21 cellular contexts compared by ENCODE assay signal in the genomic region with DNA sequence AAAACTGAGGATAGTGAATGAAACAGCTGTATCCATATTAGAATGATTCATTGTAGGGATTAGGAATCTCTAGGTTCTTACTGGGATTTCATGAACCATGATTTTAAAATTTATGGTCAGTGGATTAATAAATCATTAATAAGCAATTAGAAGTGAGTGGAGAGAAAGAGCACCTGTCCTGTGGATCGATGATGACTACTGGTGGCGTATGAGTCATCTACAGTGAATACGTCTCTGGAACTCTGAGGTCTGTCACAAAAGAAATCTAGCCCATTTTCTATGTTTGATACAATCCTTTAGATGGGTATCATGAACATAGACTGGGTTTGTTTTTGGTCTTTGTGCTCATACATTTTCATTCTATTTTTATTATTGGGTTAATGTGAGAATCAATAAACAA.
A peak's percentile ranks its signal among the peaks of the same experiment; 100 is the strongest.
DNase-seq lines count a peak whose midpoint lies in the region; ATAC-seq, FAIRE-seq and TF ChIP-seq lines count a peak whose summit lies in the region.
"Had no signal": no experiment of that assay in that cellular context is flagged by ENCODE, and none has a peak within 500 bp of the region (broad histone marks: within the 10 kb centered on the region; RNA-seq: fewer than 3 reads in every experiment).

No MANE protein-coding gene starts in this region.

- H3K27me3 Mint-ChIP-seq in Calu3 (ENCODE audit: unreplicated experiment) (no peaks in the 10 kb centered on the region), astrocyte (ENCODE audit: low read depth, unreplicated experiment) (no peaks in the 10 kb centered on the region), Caco-2 (ENCODE audit: insufficient read depth, unreplicated experiment) (no peaks in the 10 kb centered on the region)
- H3K27me3 Mint-ChIP-seq: IgD-negative memory B cell had no signal

- POLR2A ChIA-PET in HCT116 (lab: Charles Lee) (no interaction called here), Caco-2 (lab: Charles Lee) (no interaction called here)

- DNase-seq in Calu3 (peak; percentile 34), HCT116 (ENCODE audit: low read depth, low spot score) (no peak), astrocyte (ENCODE audit: low read depth) (no peak), smooth muscle cell (lab: John Stamatoyannopoulos, UW; ENCODE audit: unreplicated experiment) (no peak), ureter (ENCODE audit: low spot score) (no peak), Caco-2 (no peak), kidney glomerular epithelial cell (lab: John Stamatoyannopoulos, UW) (no peak)
- DNase-seq: ACHN; BE2C; C1 segment of cervical spinal cord; CD4-positive, CD25-positive, alpha-beta regulatory T cell; CD8-positive, alpha-beta memory T cell; COR-L47; DMS153; DMS79; GF-D8; HCEC 1CT; KBM-7 had no signal

- H3K27ac Mint-ChIP-seq in Calu3 (ENCODE audit: unreplicated experiment) (peak overlapping the region; percentile 84), astrocyte (ENCODE audit: unreplicated experiment) (peak overlapping the region; percentile 99), Caco-2 (ENCODE audit: unreplicated experiment) (no peak overlapping the region)
- H3K27ac Mint-ChIP-seq: CD4-positive, CD25-positive, alpha-beta regulatory T cell; CD8-positive, alpha-beta memory T cell; IgD-negative memory B cell had no signal

- H3K9me3 Mint-ChIP-seq in Calu3 (ENCODE audit: low read depth, unreplicated experiment) (no peaks in the 10 kb centered on the region), astrocyte (ENCODE audit: unreplicated experiment) (no peaks in the 10 kb centered on the region), Caco-2 (ENCODE audit: unreplicated experiment) (no peaks in the 10 kb centered on the region)
- H3K9me3 Mint-ChIP-seq: CD8-positive, alpha-beta memory T cell had no signal

- H4K20me1 ChIP-seq in HCT116 (ENCODE audit: insufficient read depth) (no peaks in the 10 kb centered on the region), astrocyte (ENCODE audit: insufficient read depth, low read length) (peaks cover 5% of the 10 kb centered on the region), smooth muscle cell (ENCODE audit: low read depth) (no peaks in the 10 kb centered on the region)

- no peak for ATAC-seq in HCT116
- ATAC-seq: HepG2 had no signal

- H3K79me2 ChIP-seq in HCT116 (ENCODE audit: insufficient read depth, low read length) (no peaks in the 10 kb centered on the region), astrocyte (ENCODE audit: insufficient read depth, low read length) (no peaks in the 10 kb centered on the region), smooth muscle cell (ENCODE audit: low read depth) (no peaks in the 10 kb centered on the region)

- H3K27me3 ChIP-seq in HCT116 (ENCODE audit: insufficient read depth, low read length), result no peaks in the 10 kb centered on the region
- no peaks in the 10 kb centered on the region for H3K27me3 ChIP-seq in astrocyte (ENCODE audit: insufficient read depth, low read length)
- no peaks in the 10 kb centered on the region for H3K27me3 ChIP-seq in smooth muscle cell (ENCODE audit: low read depth)
- no peaks in the 10 kb centered on the region for H3K27me3 ChIP-seq in Caco-2 (replicated peaks; ENCODE audit: control insufficient read depth, insufficient read depth, low read length)
- H3K27me3 ChIP-seq: BE2C had no signal

- H3K9me3 ChIP-seq in HCT116 (ENCODE audit: control insufficient read depth in 1 of 2, insufficient read depth in 1 of 2, low read depth in 1 of 2, low read length in 2 of 2), result no peaks in the 10 kb centered on the region
- no peaks in the 10 kb centered on the region for H3K9me3 ChIP-seq in astrocyte (ENCODE audit: insufficient read depth, low read depth, low read length)
- no peaks in the 10 kb centered on the region for H3K9me3 ChIP-seq in smooth muscle cell (replicated peaks; ENCODE audit: low read depth)
- no peaks in the 10 kb centered on the region for H3K9me3 ChIP-seq in Caco-2
- H3K9me3 ChIP-seq: BE2C had no signal

- H3K4me1 Mint-ChIP-seq in Calu3 (ENCODE audit: low read depth, unreplicated experiment) (peaks cover 46% of the 10 kb centered on the region), astrocyte (ENCODE audit: low read depth, unreplicated experiment) (peaks cover 48% of the 10 kb centered on the region), Caco-2 (ENCODE audit: low read depth, unreplicated experiment) (no peaks in the 10 kb centered on the region)
- H3K4me1 Mint-ChIP-seq: CD4-positive, CD25-positive, alpha-beta regulatory T cell; CD8-positive, alpha-beta memory T cell; IgD-negative memory B cell had no signal

- H3K27ac ChIP-seq in HCT116 (ENCODE audit: low read depth, low read length) (no peak overlapping the region), astrocyte (ENCODE audit: low read depth, low read length) (peak overlapping the region; percentile 78), smooth muscle cell (ENCODE audit: low read depth) (peak overlapping the region; percentile 98)

- H3K36me3 ChIP-seq in HCT116 (ENCODE audit: control insufficient read depth in 1 of 2, insufficient read depth in 2 of 2, low read length in 2 of 2) (no peaks in the 10 kb centered on the region), astrocyte (ENCODE audit: insufficient read depth, low read length) (peaks cover 19% of the 10 kb centered on the region), smooth muscle cell (ENCODE audit: low read depth) (no peaks in the 10 kb centered on the region), Caco-2 (ENCODE audit: control insufficient read depth, insufficient read depth, low read length) (no peaks in the 10 kb centered on the region)

- peaks cover 6% of the 10 kb centered on the region for H3K36me3 Mint-ChIP-seq in Calu3 (ENCODE audit: insufficient read depth, unreplicated experiment)
- H3K36me3 Mint-ChIP-seq in astrocyte (ENCODE audit: low read depth, unreplicated experiment), result no peaks in the 10 kb centered on the region
- H3K36me3 Mint-ChIP-seq in Caco-2 (ENCODE audit: insufficient read depth, unreplicated experiment), result no peaks in the 10 kb centered on the region
- H3K36me3 Mint-ChIP-seq: CD4-positive, CD25-positive, alpha-beta regulatory T cell; CD8-positive, alpha-beta memory T cell; IgD-negative memory B cell had no signal

- H3K4me2 ChIP-seq in HCT116 (ENCODE audit: low read length) (peak overlapping the region; percentile 72; the same call in 1 of the 2 replicates), astrocyte (ENCODE audit: low read length) (peak overlapping the region; percentile 10), smooth muscle cell (no peak overlapping the region)

- CTCF ChIA-PET in Calu3 (lab: Charles Lee), result no interaction called here
- CTCF ChIA-PET in HCT116 (lab: Charles Lee), result no interaction called here
- CTCF ChIA-PET in Caco-2 (lab: Charles Lee), result no interaction called here

- WGBS in smooth muscle cell (ENCODE audit: low lambda C conversion rate), result 93% methylated on average over 3 of the region's 3 CpGs

- TF ChIP-seq CTCF in Calu3 (IDR thresholded peaks at IDR 0.05; ENCODE audit: unreplicated experiment) (no peak), HCT116 (IDR thresholded peaks at IDR 0.05 in 2 of 3, conservative IDR thresholded peaks at IDR 0.05 in 1 of 3; ENCODE audit: borderline replicate concordance in 1 of 3, insufficient read depth in 1 of 3, low read depth in 2 of 3, low read length in 2 of 3) (no peak), astrocyte (IDR thresholded peaks at IDR 0.05; ENCODE audit: insufficient read depth, low read depth, low read length) (no peak), smooth muscle cell (IDR thresholded peaks at IDR 0.05; ENCODE audit: borderline replicate concordance, insufficient read depth, poor library complexity, severe bottlenecking) (no peak), Caco-2 (IDR thresholded peaks at IDR 0.05; ENCODE audit: insufficient read depth in 1 of 2, low read depth in 1 of 2, low read length in 1 of 2, severe bottlenecking in 1 of 2, unreplicated experiment in 1 of 2) (no peak)

- no peaks in the 10 kb centered on the region for H3F3A ChIP-seq in smooth muscle cell (ENCODE audit: low read depth)

- BruUV-seq in Calu3 (replicated peaks; lab: Mats Ljungman, UMichigan), result no TSS peak
- BruUV-seq in HCT116 (replicated peaks; lab: Mats Ljungman, UMichigan), result no TSS peak
- BruUV-seq in Caco-2 (replicated peaks; lab: Mats Ljungman, UMichigan), result no TSS peak

- H3K9ac ChIP-seq in HCT116 (ENCODE audit: low read length) (no peak overlapping the region), astrocyte (ENCODE audit: low read length) (no peak overlapping the region), smooth muscle cell (ENCODE audit: low read depth) (peak overlapping the region; percentile 12)

- TF ChIP-seq POLR2A in HCT116 (IDR thresholded peaks at IDR 0.05; ENCODE audit: borderline replicate concordance, extremely low read depth, insufficient read depth, insufficient read length), result no peak

- H3K4me3 ChIP-seq in HCT116 (replicated peaks in 1 of 2; ENCODE audit: low read depth in 1 of 2, low read length in 2 of 2) (no peak overlapping the region), astrocyte (ENCODE audit: insufficient read depth, low read depth, low read length) (no peak overlapping the region), smooth muscle cell (no peak overlapping the region), Caco-2 (ENCODE audit: low read depth, low read length) (no peak overlapping the region)

- H3K4me3 Mint-ChIP-seq in Calu3 (ENCODE audit: low read depth, unreplicated experiment), result no peak overlapping the region
- no peak overlapping the region for H3K4me3 Mint-ChIP-seq in astrocyte (ENCODE audit: unreplicated experiment)
- no peak overlapping the region for H3K4me3 Mint-ChIP-seq in Caco-2 (ENCODE audit: unreplicated experiment)
- H3K4me3 Mint-ChIP-seq: CD4-positive, CD25-positive, alpha-beta regulatory T cell; CD8-positive, alpha-beta memory T cell; IgD-negative memory B cell had no signal

- intact Hi-C loops in Calu3 (cut with micrococcal nuclease; ENCODE audit: unreplicated experiment), result loop anchor here (5.0 to 10.0 kb wide), 3 partner anchors 59 to 254 kb away; no protein-coding TSS in a partner anchor
- intact Hi-C loops in HCT116 (cut with micrococcal nuclease), result no loop called here
- intact Hi-C loops in Caco-2 (cut with micrococcal nuclease; ENCODE audit: unreplicated experiment), result no loop called here

- peaks cover 0 to 42% of the 10 kb centered on the region in 2 experiments; a peak in 2 of 4 replicates for H3K4me1 ChIP-seq in HCT116 (ENCODE audit: control insufficient read depth in 1 of 2, insufficient read depth in 2 of 2, low read length in 2 of 2)
- peaks cover 31% of the 10 kb centered on the region for H3K4me1 ChIP-seq in astrocyte (ENCODE audit: insufficient read depth, low read length)
- peaks cover 13% of the 10 kb centered on the region for H3K4me1 ChIP-seq in smooth muscle cell (ENCODE audit: low read depth)
- H3K4me1 ChIP-seq in Caco-2, result no peaks in the 10 kb centered on the region
- H3K4me1 ChIP-seq: BE2C had no signal

- RAD21 ChIA-PET in HCT116 (lab: Charles Lee; ENCODE audit: low non-redundant PET in 1 of 2, low total read pairs in 2 of 2, uncharacterized antibody in 2 of 2, unreplicated experiment in 2 of 2), result no interaction called here

- no peaks in the 10 kb centered on the region for H3K9me2 ChIP-seq in HCT116 (ENCODE audit: insufficient read depth)

- no peak for TF ChIP-seq RAD21 in HCT116 (IDR thresholded peaks at IDR 0.05; ENCODE audit: low read depth)

- FAIRE-seq in astrocyte (lab: Jason Lieb, UNC), result no peak
- FAIRE-seq: H1, HepG2 had no signal

- H2AFZ ChIP-seq in HCT116 (ENCODE audit: low read depth, low read length, poor library complexity, severe bottlenecking) (peak overlapping the region; percentile 97), astrocyte (ENCODE audit: low read depth, low read length) (no peak overlapping the region), smooth muscle cell (ENCODE audit: low read depth) (no peak overlapping the region)
